8 cellular contexts compared by ENCODE assay signal in the genomic region with DNA sequence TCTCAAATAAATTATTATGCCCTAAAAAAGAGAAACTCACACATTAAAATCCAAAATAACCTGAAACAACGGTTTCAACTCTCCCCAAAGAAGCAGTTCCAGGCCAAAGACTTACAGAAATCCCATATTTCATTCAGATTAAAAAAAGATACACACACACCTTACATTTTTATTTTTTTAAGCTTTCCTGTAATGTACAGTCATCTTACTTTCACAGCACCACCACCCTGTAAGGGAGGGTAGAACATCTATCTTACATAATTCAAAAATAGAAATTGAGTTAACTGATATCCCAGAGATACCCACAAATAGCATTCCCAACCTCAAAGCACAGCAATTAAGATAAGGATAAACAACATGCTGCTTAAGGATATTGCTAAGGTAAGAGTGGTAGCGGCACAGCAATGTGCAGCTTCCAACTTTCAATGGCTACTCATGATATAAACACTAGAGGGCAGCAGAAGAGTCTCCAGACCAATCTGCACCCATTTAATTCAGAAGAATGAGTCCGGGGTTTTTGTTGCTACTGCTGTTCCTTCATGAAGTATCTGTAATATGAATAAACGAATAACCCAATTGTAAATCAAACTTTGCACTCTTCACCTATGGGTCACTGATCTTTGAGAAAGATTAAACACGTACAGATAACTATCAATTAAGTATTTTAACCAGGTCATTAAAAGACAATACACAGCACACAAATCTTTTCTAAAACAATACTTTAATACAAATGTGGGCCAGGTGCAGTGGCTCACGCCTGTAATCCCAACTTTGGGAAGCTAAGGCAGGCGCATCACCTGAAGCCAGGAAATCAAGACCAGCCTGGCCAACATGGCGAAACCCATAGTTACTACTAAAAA. TPM values are rescaled to one million over a fixed set of nuclear protein-coding genes. Genes with fewer than 3 reads are reported as not detected.
DNase-seq lines count a peak whose midpoint lies in the region; ATAC-seq, FAIRE-seq and TF ChIP-seq lines count a peak whose summit lies in the region.

No MANE protein-coding gene starts in this region.

- no peaks in the 10 kb centered on the region for H3K9me3 ChIP-seq in HepG2 (ENCODE audit: low read length)
- H3K9me3 ChIP-seq in effector memory CD4-positive, alpha-beta T cell (ENCODE audit: control insufficient read depth, low read length), result no peaks in the 10 kb centered on the region

- peaks cover 63% of the 10 kb centered on the region for H4K20me1 ChIP-seq in HepG2 (ENCODE audit: insufficient read depth, low read length)

- POLR2A ChIA-PET in HepG2 (lab: Yijun Ruan, JAX), result interaction anchor here (0.7 kb wide), 1 partner anchor 453 kb away, joined by 3 read pairs; no protein-coding TSS in a partner anchor

- CTCF ChIA-PET in HepG2 (lab: Yijun Ruan, JAX; ENCODE audit: low intra/inter-chr PET ratio, low total read pairs), result no interaction called here

- 85% methylated on average over 8 of the region's 8 CpGs for WGBS in HepG2 (ENCODE audit: low lambda C conversion rate)

- in situ Hi-C loops in HepG2 (cut with HindIII; ENCODE audit: extremely low pct_ligation_motif_present, low pct_unique_long_range_greater_than_20kb), result no loop called here

- FAIRE-seq in bronchial epithelial cell (lab: Jason Lieb, UNC) (no peak), HepG2 (lab: Jason Lieb, UNC) (no peak)

- H2AFZ ChIP-seq in HepG2 (ENCODE audit: low read length), result no peak overlapping the region

- ATAC-seq in HepG2 (peak; percentile 67), GM19023 (IDR thresholded peaks at IDR 0.05; ENCODE audit: unreplicated experiment) (no peak)

- peak; percentile 52 for TF ChIP-seq CTCF in AG09309 (IDR thresholded peaks at IDR 0.05; ENCODE audit: control insufficient read depth, insufficient read depth, low read depth, low read length, missing control alignments)
- TF ChIP-seq CTCF in GM12873 (IDR thresholded peaks at IDR 0.05; ENCODE audit: insufficient read depth, low read depth, low read length, missing control alignments), result peak; percentile 64
- peak; percentile 59 for TF ChIP-seq CTCF in bronchial epithelial cell (IDR thresholded peaks at IDR 0.05; ENCODE audit: insufficient read depth, low read length, severe bottlenecking)
- TF ChIP-seq CTCF in HepG2 (CRISPR knock-in tag; IDR thresholded peaks at IDR 0.05), result peak; percentile 64

- peaks cover 71% of the 10 kb centered on the region for H3K79me2 ChIP-seq in HepG2 (ENCODE audit: insufficient read depth, low read length)

- TF ChIP-seq EP300 in HepG2 (IDR thresholded peaks at IDR 0.05; ENCODE audit: low read depth in 2 of 2, low read length in 2 of 2) (no peak), HepG2 (CRISPR knock-in tag; IDR thresholded peaks at IDR 0.05; ENCODE audit: borderline replicate concordance) (no peak)

- no TSS peak for BruUV-seq in HepG2 (replicated peaks; lab: Mats Ljungman, UMichigan)

- TF ChIP-seq RAD21 in HepG2 (CRISPR knock-in tag; IDR thresholded peaks at IDR 0.05), result peak; percentile 33; the same call in 1 of the 2 replicates

- H3K4me1 ChIP-seq in HepG2 (ENCODE audit: insufficient read depth, low read length), result peaks cover 8% of the 10 kb centered on the region
- H3K4me1 ChIP-seq in effector memory CD4-positive, alpha-beta T cell (ENCODE audit: control insufficient read depth, insufficient read depth, low read length, poor library complexity, severe bottlenecking), result no peaks in the 10 kb centered on the region

- H3K27ac ChIP-seq in HepG2 (ENCODE audit: extremely low read length, insufficient read depth, low read length), result no peak overlapping the region
- H3K27ac ChIP-seq in effector memory CD4-positive, alpha-beta T cell (ENCODE audit: insufficient read depth, low read length, poor library complexity, severe bottlenecking), result no peak overlapping the region

- H3K36me3 ChIP-seq in bronchial epithelial cell (ENCODE audit: control insufficient read depth, insufficient read depth, low read length) (peaks cover 8% of the 10 kb centered on the region), HepG2 (replicated peaks in 1 of 2; ENCODE audit: control insufficient read depth in 1 of 2, insufficient read depth in 2 of 2, low read length in 2 of 2) (peaks cover 20 to 37% of the 10 kb centered on the region in 2 experiments)
- H3K36me3 ChIP-seq in effector memory CD4-positive, alpha-beta T cell (ENCODE audit: control insufficient read depth, insufficient read depth, low read length), result no peaks in the 10 kb centered on the region

- no peaks in the 10 kb centered on the region for H3K27me3 ChIP-seq in bronchial epithelial cell (ENCODE audit: control insufficient read depth, insufficient read depth, low read length)
- no peaks in the 10 kb centered on the region for H3K27me3 ChIP-seq in HepG2 (ENCODE audit: control insufficient read depth in 1 of 2, insufficient read depth in 2 of 2, low read length in 2 of 2)
- no peaks in the 10 kb centered on the region for H3K27me3 ChIP-seq in effector memory CD4-positive, alpha-beta T cell (replicated peaks; ENCODE audit: control insufficient read depth, insufficient read depth, low read length, poor library complexity, severe bottlenecking)

- DNase-seq in AG09309 (ENCODE audit: low read depth) (no peak), NCI-H345 treated with DMSO at 0.1 percent for 48 hours (lab: John Stamatoyannopoulos, UW; ENCODE audit: unreplicated experiment) (peak; percentile 23), bronchial epithelial cell (ENCODE audit: low read depth) (peak; percentile 39), HepG2 (ENCODE audit: low spot score) (no peak), GOT3 (lab: John Stamatoyannopoulos, UW) (no peak)
- no peak for DNase-seq in effector memory CD4-positive, alpha-beta T cell

- no peak for TF ChIP-seq POLR2A in HepG2 (IDR thresholded peaks at IDR 0.05; ENCODE audit: insufficient read depth in 1 of 2, low read depth in 2 of 2, low read length in 2 of 2)

- H3K4me3 ChIP-seq in AG09309 (ENCODE audit: control insufficient read depth, low read depth, low read length), result no peak overlapping the region
- H3K4me3 ChIP-seq in bronchial epithelial cell (ENCODE audit: low read depth, low read length), result no peak overlapping the region
- no peak overlapping the region for H3K4me3 ChIP-seq in HepG2 (replicated peaks in 1 of 3; ENCODE audit: insufficient read depth in 1 of 3, low read depth in 2 of 3, low read length in 3 of 3)
- H3K4me3 ChIP-seq in effector memory CD4-positive, alpha-beta T cell (ENCODE audit: insufficient read depth, low read depth, low read length, poor library complexity, severe bottlenecking), result no peak overlapping the region

- H3K4me2 ChIP-seq in HepG2 (ENCODE audit: low read depth, low read length), result no peak overlapping the region

- H3K9ac ChIP-seq in HepG2 (ENCODE audit: insufficient read depth, low read depth, low read length), result no peak overlapping the region

- intact Hi-C loops in HepG2 (cut with micrococcal nuclease; ENCODE audit: unreplicated experiment), result loop anchor here (10.0 kb wide), 1 partner anchor 339 kb away; no protein-coding TSS in a partner anchor

TF ChIP-seq in HepG2, 621 proteins besides CTCF, POLR2A, EP300 and RAD21 (continues in another document):
- no peak for TF ChIP-seq DMAP1 (CRISPR knock-in tag; IDR thresholded peaks at IDR 0.05)
- no peak for TF ChIP-seq ZSCAN31 (CRISPR knock-in tag; IDR thresholded peaks at IDR 0.05; ENCODE audit: low read depth)
- TF ChIP-seq, protein P1, sequence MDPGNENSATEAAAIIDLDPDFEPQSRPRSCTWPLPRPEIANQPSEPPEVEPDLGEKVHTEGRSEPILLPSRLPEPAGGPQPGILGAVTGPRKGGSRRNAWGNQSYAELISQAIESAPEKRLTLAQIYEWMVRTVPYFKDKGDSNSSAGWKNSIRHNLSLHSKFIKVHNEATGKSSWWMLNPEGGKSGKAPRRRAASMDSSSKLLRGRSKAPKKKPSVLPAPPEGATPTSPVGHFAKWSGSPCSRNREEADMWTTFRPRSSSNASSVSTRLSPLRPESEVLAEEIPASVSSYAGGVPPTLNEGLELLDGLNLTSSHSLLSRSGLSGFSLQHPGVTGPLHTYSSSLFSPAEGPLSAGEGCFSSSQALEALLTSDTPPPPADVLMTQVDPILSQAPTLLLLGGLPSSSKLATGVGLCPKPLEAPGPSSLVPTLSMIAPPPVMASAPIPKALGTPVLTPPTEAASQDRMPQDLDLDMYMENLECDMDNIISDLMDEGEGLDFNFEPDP (CRISPR knock-in tag; conservative IDR thresholded peaks at IDR 0.05), result 0 out of 2 replicates have a peak, but pooled peaks have one; percentile 36
- peak; percentile 17; the same call in 1 of the 2 replicates for TF ChIP-seq SMC3 (IDR thresholded peaks at IDR 0.05; ENCODE audit: low read length)

RNA-seq across cellular contexts. Expression of gene GFPT1, which starts 11.3 kb away (rescaled TPM):
- total RNA-seq in bronchial epithelial cell (100.0 and 101 TPM in 2 replicates), HepG2 (2016; rRNA removed; fragmentation: Illumina TruSeq; extraction: Trizol) (84.9 and 129 TPM in 2 replicates)
- 43.7 and 46.8 TPM in 2 replicates for total RNA-seq in HepG2 (2016; cell fraction: cytosol; rRNA removed; fragmentation: Illumina TruSeq; extraction: Trizol; ENCODE audit: low read depth)
- total RNA-seq in HepG2 (2016; cell fraction: insoluble cytoplasmic fraction; rRNA removed; fragmentation: Illumina TruSeq; extraction: Trizol), result 85.1 and 124 TPM in 2 replicates
- 30.0 and 36.5 TPM in 2 replicates for total RNA-seq in HepG2 (2016; cell fraction: membrane; rRNA removed; fragmentation: Illumina TruSeq; extraction: Trizol)
- total RNA-seq in HepG2 (2016; cell fraction: nucleus; rRNA removed; fragmentation: Illumina TruSeq; extraction: Trizol), result 48.9 and 54.4 TPM in 2 replicates
- polyA plus RNA-seq in HepG2 (2011; rRNA removed), result 19.7 and 24.0 TPM in 2 replicates
- 13.6 and 21.7 TPM in 2 replicates for polyA plus RNA-seq in HepG2 (2011; cell fraction: cytosol; rRNA removed)
- polyA plus RNA-seq in HepG2 (2011; cell fraction: nucleus; rRNA removed), result 9.3 and 13.1 TPM in 2 replicates
- polyA plus RNA-seq in HepG2 (2012), result 40.9 and 53.4 TPM in 2 replicates
- 1.7 and 2.0 TPM in 2 replicates for polyA plus RNA-seq in HepG2 (2016; cell fraction: cytosol; fragmentation: Illumina TruSeq; extraction: Trizol; ENCODE audit: low read depth)
- polyA plus RNA-seq in HepG2 (2016; cell fraction: insoluble cytoplasmic fraction; fragmentation: Illumina TruSeq; extraction: Trizol; ENCODE audit: low read depth), result 60.5 and 62.2 TPM in 2 replicates
- 5.2 and 6.2 TPM in 2 replicates for polyA plus RNA-seq in HepG2 (2016; cell fraction: membrane; fragmentation: Illumina TruSeq; extraction: Trizol; ENCODE audit: low read depth)
- polyA plus RNA-seq in HepG2 (2016; cell fraction: nucleus; fragmentation: Illumina TruSeq; extraction: Trizol; ENCODE audit: insufficient read depth, low read depth), result 40.7 and 46.5 TPM in 2 replicates
- polyA minus RNA-seq in HepG2 (2011; rRNA and poly(A)+ RNA removed; ENCODE audit: low replicate concordance), result 9.1 and 29.8 TPM in 2 replicates
- polyA minus RNA-seq in HepG2 (2011; cell fraction: cytosol; rRNA and poly(A)+ RNA removed), result 58.1 and 58.4 TPM in 2 replicates
- 47.1 and 54.0 TPM in 2 replicates for polyA minus RNA-seq in HepG2 (2011; cell fraction: nucleus; rRNA and poly(A)+ RNA removed)

Comparison
In these comparisons a context has a peak if more than half of its experiments do, and no peak if none do; other contexts are left out.
1. DNase-seq: peak in NCI-H345 treated with DMSO at 0.1 percent for 48 hours (single experiment) and bronchial epithelial cell (single experiment); none in AG09309 (single experiment), HepG2 (single experiment), effector memory CD4-positive, alpha-beta T cell (0 of 3) and GOT3 (single experiment).
2. Peak in every context shown above with its lines, with median percentiles within 50 percentile points of each other: CTCF ChIP-seq.